In the genomic region with DNA sequence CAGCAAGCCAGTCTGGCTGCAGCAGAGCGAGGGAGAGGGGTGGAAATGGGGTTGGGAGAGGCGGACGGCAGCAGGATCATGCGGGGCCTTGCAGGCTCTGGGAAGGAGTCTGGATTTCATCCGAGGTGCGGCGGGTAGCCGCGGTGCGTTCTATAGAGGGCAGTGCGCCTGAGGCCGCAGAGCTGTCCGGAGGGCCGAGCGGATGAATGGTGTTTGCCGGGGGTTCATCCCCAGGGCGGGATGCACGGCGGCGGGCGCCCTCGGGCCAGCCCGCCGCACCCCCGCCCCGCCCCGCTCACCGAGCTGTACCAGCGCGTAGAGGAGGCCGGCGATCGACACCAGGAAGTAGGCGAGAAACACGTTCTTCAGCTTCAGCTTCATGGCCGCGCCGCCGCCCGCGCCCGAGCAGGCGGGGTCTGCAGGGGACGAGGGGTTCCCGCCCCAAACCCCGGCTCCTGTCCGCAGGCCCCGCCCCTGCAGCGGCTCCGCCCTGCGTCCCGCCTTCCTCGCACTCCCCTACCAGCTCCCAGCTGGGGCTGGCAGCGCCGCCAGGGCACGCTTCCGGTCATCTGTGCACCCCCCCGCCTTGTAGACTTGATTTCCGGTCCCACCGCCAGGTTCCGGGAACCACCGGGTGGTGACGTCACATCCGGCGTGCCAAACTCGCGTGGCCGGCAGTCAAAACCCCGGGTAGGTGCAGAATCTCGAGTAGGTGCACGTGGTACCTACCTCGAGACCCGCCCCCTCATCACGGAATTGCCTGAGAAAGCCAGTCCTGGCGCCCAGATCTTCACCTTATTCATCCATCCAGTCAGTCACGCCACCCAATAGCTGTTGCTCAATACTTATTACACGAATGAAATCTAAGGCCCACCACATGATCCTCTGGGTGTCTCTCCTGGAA, we compare ENCODE assay signal across 8 cellular contexts. TPM values are rescaled to one million over a fixed set of nuclear protein-coding genes. Genes with fewer than 3 reads are reported as not detected.
DNase-seq lines count a peak whose midpoint lies in the region; ATAC-seq and TF ChIP-seq lines count a peak whose summit lies in the region.

A gene (minus strand): TSS at position 420 of the 904 bp plus-strand sequence. CDS start 39 bp downstream, at position 381.

- H3K4me1 ChIP-seq in right cardiac atrium (ENCODE audit: control insufficient read depth, insufficient read depth, low read length): peaks cover 3% of the 10 kb centered on the region
- peaks cover 5 to 6% of the 10 kb centered on the region in 2 donors for H3K4me1 ChIP-seq in uterus

- TF ChIP-seq POLR2A in uterus (IDR thresholded peaks at IDR 0.05): peak; percentile 79 to 93

- intact Hi-C loops in T-helper 2 cell treated with Interferon-gamma antibody and Interleukin-4, amounts not matched to agents 100 ng/mL and 5 ng/mL, for 36 hours (cut with micrococcal nuclease): loop anchor here (1.0 to 2.0 kb wide), 4 partner anchors 23 to 43 kb away; a partner anchor contains a TSS
- intact Hi-C loops in right cardiac atrium (cut with DNase I): no loop called here
- intact Hi-C loops in uterus (cut with DNase I; ENCODE audit: low total_unique reads): no loop called here

- ATAC-seq in GM18499 (IDR thresholded peaks at IDR 0.05; ENCODE audit: insufficient read depth, unreplicated experiment) (peak; percentile 85), HG02943 (IDR thresholded peaks at IDR 0.05; ENCODE audit: low read depth, unreplicated experiment) (peak; percentile 90), right cardiac atrium (peak; percentile 99)

- H3K36me3 ChIP-seq in uterus: no peaks in the 10 kb centered on the region

- WGBS in right cardiac atrium: under 1% methylated on average over 77 of the region's 77 CpGs

- DNase-seq in NCI-H187 treated with DMSO at 0.1 percent for 48 hours (lab: John Stamatoyannopoulos, UW) (peak; percentile 88), anterior cingulate cortex (lab: John Stamatoyannopoulos, UW) (peak; percentile 82 to 99 (median 97)), right cardiac atrium (peak; percentile 99 to 100 (median 100)), pulmonary artery endothelial cell (ENCODE audit: low read depth, low spot score) (peak; percentile 88), uterus (peak; percentile 98 to 99)

- H3K4me3 ChIP-seq in right cardiac atrium (ENCODE audit: low read length): peak within 1 kb of the TSS; percentile 67
- H3K4me3 ChIP-seq in uterus: peak within 1 kb of the TSS; percentile 61 to 77

- H3K27ac ChIP-seq in right cardiac atrium (ENCODE audit: low read length) (peak within 1 kb of the TSS; percentile 92), uterus (peak within 1 kb of the TSS; percentile 68 to 85)

- H3K27me3 ChIP-seq in right cardiac atrium (ENCODE audit: control insufficient read depth, insufficient read depth) (no peaks in the 10 kb centered on the region), uterus (no peaks in the 10 kb centered on the region)

- no peaks in the 10 kb centered on the region for H3K9me3 ChIP-seq in right cardiac atrium (ENCODE audit: control insufficient read depth, low read length)
- no peaks in the 10 kb centered on the region for H3K9me3 ChIP-seq in uterus

- peak in 2 of 4 experiments; percentile 36 to 52 for TF ChIP-seq CTCF in uterus (IDR thresholded peaks at IDR 0.05)

RNA-seq across cellular contexts. Expression of the gene that starts here (rescaled TPM):
- 65.4 and 69.3 TPM in 2 replicates for total RNA-seq in T-helper 2 cell treated with Interferon-gamma antibody and Interleukin-4, amounts not matched to agents 100 ng/mL and 5 ng/mL, for 36 hours
- 10 to 100 TPM; 10.7 to 23.1 (median 16.7) TPM for total RNA-seq in right cardiac atrium
- 18.7 TPM for polyA plus RNA-seq in right cardiac atrium
- total RNA-seq in pulmonary artery endothelial cell: 17.0 and 19.3 TPM in 2 replicates
- 10 to 100 TPM; 17.7 to 50.4 (median 23.1) TPM for total RNA-seq in uterus

Comparison
In these comparisons a context has a peak if more than half of its experiments do, and no peak if none do; other contexts are left out.
1. Peak in every context shown above with its lines: DNase-seq, ATAC-seq, H3K4me3 ChIP-seq and H3K27ac ChIP-seq.